Comparison of ENCODE assay signal across 19 cellular contexts in genomic region chr5:109403469-109403868, GRCh38. TPM values are rescaled to one million over a fixed set of nuclear protein-coding genes. Genes with fewer than 3 reads are reported as not detected.
DNase-seq lines count a peak whose midpoint lies in the region; ATAC-seq, FAIRE-seq and TF ChIP-seq lines count a peak whose summit lies in the region.
"Had no signal": no experiment of that assay in that cellular context is flagged by ENCODE, and none has a peak within 500 bp of the region (broad histone marks: within the 10 kb centered on the region; RNA-seq: fewer than 3 reads in every experiment).

No MANE protein-coding gene starts in this region.

- peaks cover 75% of the 10 kb centered on the region for H3K4me1 Mint-ChIP-seq in activated CD4-positive, alpha-beta T cell treated with anti-CD3 and anti-CD28 coated beads for 36 hours
- peaks cover 63% of the 10 kb centered on the region for H3K4me1 Mint-ChIP-seq in CD14-positive monocyte
- H3K4me1 Mint-ChIP-seq in naive thymus-derived CD8-positive, alpha-beta T cell: peaks cover 25 to 86% (median 77%) of the 10 kb centered on the region in 4 donors

- H3K27ac Mint-ChIP-seq in activated CD4-positive, alpha-beta T cell treated with anti-CD3 and anti-CD28 coated beads for 36 hours: peak overlapping the region; percentile 31
- peak overlapping the region in 4 of 7 donors; percentile 12 to 88 (median 64) for H3K27ac Mint-ChIP-seq in CD14-positive monocyte
- H3K27ac Mint-ChIP-seq in naive thymus-derived CD8-positive, alpha-beta T cell: peak overlapping the region in 7 of 10 donors; percentile 11 to 71 (median 55)

- in situ Hi-C loops in HepG2 (cut with HindIII; ENCODE audit: extremely low pct_ligation_motif_present, low pct_unique_long_range_greater_than_20kb): no loop called here

- no peaks in the 10 kb centered on the region for H3K27me3 Mint-ChIP-seq in activated CD4-positive, alpha-beta T cell treated with anti-CD3 and anti-CD28 coated beads for 36 hours
- no peaks in the 10 kb centered on the region for H3K27me3 Mint-ChIP-seq in CD14-positive monocyte (ENCODE audit: low read depth in 3 of 3)
- H3K27me3 Mint-ChIP-seq in naive thymus-derived CD8-positive, alpha-beta T cell: no peaks in the 10 kb centered on the region

- H4K20me1 ChIP-seq in SU-DHL-6 (ENCODE audit: low read depth, low read length) (peaks cover 51% of the 10 kb centered on the region), HepG2 (ENCODE audit: insufficient read depth, low read length) (peaks cover 72% of the 10 kb centered on the region)

- intact Hi-C loops in activated CD4-positive, alpha-beta T cell treated with anti-CD3 and anti-CD28 coated beads for 36 hours (cut with DNase I, micrococcal nuclease): loop anchor here (10.0 kb wide), 4 partner anchors 159 to 1851 kb away; partner anchors contain the start of gene WDR36 (in 1 of the 2)
- intact Hi-C loops in CD14-positive monocyte (cut with micrococcal nuclease): no loop called here
- intact Hi-C loops in HepG2 (cut with micrococcal nuclease; ENCODE audit: unreplicated experiment): no loop called here

- H3K27ac ChIP-seq in SU-DHL-6 (ENCODE audit: low read depth, low read length) (no peak overlapping the region), HepG2 (ENCODE audit: extremely low read length, insufficient read depth, low read length) (no peak overlapping the region)
- H3K27ac ChIP-seq: KMS-11 had no signal

- WGBS in HepG2 (ENCODE audit: low lambda C conversion rate): 96% methylated on average over 5 of the region's 5 CpGs

- H3K9me3 ChIP-seq in SU-DHL-6 (ENCODE audit: insufficient read depth, low read length) (no peaks in the 10 kb centered on the region), HepG2 (ENCODE audit: low read length) (peaks cover 3% of the 10 kb centered on the region; the same call in 1 of the 2 replicates)

- no peaks in the 10 kb centered on the region for H3K9me3 Mint-ChIP-seq in activated CD4-positive, alpha-beta T cell treated with anti-CD3 and anti-CD28 coated beads for 36 hours (ENCODE audit: low read depth)
- H3K9me3 Mint-ChIP-seq in CD14-positive monocyte: no peaks in the 10 kb centered on the region
- H3K9me3 Mint-ChIP-seq in naive thymus-derived CD8-positive, alpha-beta T cell: peaks cover 0 to 5% (median 0%) of the 10 kb centered on the region in 9 donors

- H3K9ac ChIP-seq in SU-DHL-6 (ENCODE audit: low read length): no peak overlapping the region
- H3K9ac ChIP-seq in HepG2 (ENCODE audit: insufficient read depth, low read depth, low read length): no peak overlapping the region
- H3K9ac ChIP-seq: KMS-11 had no signal

- H2AFZ ChIP-seq in SU-DHL-6 (ENCODE audit: low read depth, low read length, severe bottlenecking) (no peak overlapping the region), HepG2 (ENCODE audit: low read length) (no peak overlapping the region)

- POLR2A ChIA-PET in activated CD4-positive, alpha-beta T cell treated with anti-CD3 and anti-CD28 coated beads for 36 hours (lab: Charles Lee): interaction anchor here (0.6 kb wide), 1 partner anchor 1580 kb away, joined by 3 read pairs; no protein-coding TSS in a partner anchor
- POLR2A ChIA-PET in naive thymus-derived CD8-positive, alpha-beta T cell (lab: Charles Lee): no interaction called here
- POLR2A ChIA-PET in HepG2 (lab: Yijun Ruan, JAX): interaction anchor here (0.7 kb wide), 1 partner anchor 1073 kb away, joined by 3 read pairs; no protein-coding TSS in a partner anchor

- BruUV-seq in HepG2 (replicated peaks; lab: Mats Ljungman, UMichigan): no TSS peak

- H3K4me2 ChIP-seq in SU-DHL-6 (ENCODE audit: low read depth, low read length, poor library complexity, severe bottlenecking): peak overlapping the region; percentile 10
- H3K4me2 ChIP-seq in HepG2 (ENCODE audit: low read depth, low read length): no peak overlapping the region
- H3K4me2 ChIP-seq: KMS-11 had no signal

- peaks cover 43% of the 10 kb centered on the region for H3K4me1 ChIP-seq in HepG2 (ENCODE audit: insufficient read depth, low read length)

- peaks cover 17% of the 10 kb centered on the region; the same call in 1 of the 2 replicates for H3F3A ChIP-seq in SU-DHL-6 (ENCODE audit: insufficient read depth)

- H3K36me3 Mint-ChIP-seq in activated CD4-positive, alpha-beta T cell treated with anti-CD3 and anti-CD28 coated beads for 36 hours (ENCODE audit: low read depth): peaks cover 31% of the 10 kb centered on the region
- peaks cover 17 to 22% of the 10 kb centered on the region in 2 donors for H3K36me3 Mint-ChIP-seq in CD14-positive monocyte
- peaks cover 6 to 40% (median 25%) of the 10 kb centered on the region in 3 donors for H3K36me3 Mint-ChIP-seq in naive thymus-derived CD8-positive, alpha-beta T cell

- no peak for FAIRE-seq in HepG2 (lab: Jason Lieb, UNC)

- peaks cover 98% of the 10 kb centered on the region for H3K79me2 ChIP-seq in SU-DHL-6 (ENCODE audit: insufficient read depth, low read length)
- peaks cover 97% of the 10 kb centered on the region for H3K79me2 ChIP-seq in HepG2 (ENCODE audit: insufficient read depth, low read length)

- TF ChIP-seq CTCF in CD14-positive monocyte (IDR thresholded peaks at IDR 0.05) (no peak), SU-DHL-6 (IDR thresholded peaks at IDR 0.05; ENCODE audit: insufficient read depth, low read length, poor library complexity, severe bottlenecking) (no peak), GM20000 (IDR thresholded peaks at IDR 0.05; ENCODE audit: extremely low read depth, missing control alignments) (no peak), HepG2 (CRISPR knock-in tag; IDR thresholded peaks at IDR 0.05) (no peak)

- H3K4me3 ChIP-seq in SU-DHL-6 (ENCODE audit: insufficient read depth, low read length, poor library complexity, severe bottlenecking) (no peak overlapping the region), HepG2 (replicated peaks in 1 of 3; ENCODE audit: insufficient read depth in 1 of 3, low read depth in 2 of 3, low read length in 3 of 3) (no peak overlapping the region)

- TF ChIP-seq RAD21 in HepG2 (CRISPR knock-in tag; IDR thresholded peaks at IDR 0.05): no peak

- H3K27me3 ChIP-seq in SU-DHL-6 (ENCODE audit: low read length): no peaks in the 10 kb centered on the region
- no peaks in the 10 kb centered on the region for H3K27me3 ChIP-seq in HepG2 (ENCODE audit: control insufficient read depth in 1 of 2, insufficient read depth in 2 of 2, low read length in 2 of 2)

- H3K36me3 ChIP-seq in SU-DHL-6 (ENCODE audit: low read length): no peaks in the 10 kb centered on the region; the same call in 1 of the 2 replicates
- H3K36me3 ChIP-seq in HepG2 (replicated peaks in 1 of 2; ENCODE audit: control insufficient read depth in 1 of 2, insufficient read depth in 2 of 2, low read length in 2 of 2): 0 out of 5 replicates have a peak, but pooled peaks cover 0 to 3% of the 10 kb centered on the region in 2 experiments

- H3K4me3 Mint-ChIP-seq in activated CD4-positive, alpha-beta T cell treated with anti-CD3 and anti-CD28 coated beads for 36 hours: no peak overlapping the region
- H3K4me3 Mint-ChIP-seq in CD14-positive monocyte: no peak overlapping the region
- H3K4me3 Mint-ChIP-seq in naive thymus-derived CD8-positive, alpha-beta T cell: peak overlapping the region in 7 of 10 donors; percentile 11 to 61 (median 44)

- no peak for TF ChIP-seq POLR2A in HepG2 (IDR thresholded peaks at IDR 0.05; ENCODE audit: insufficient read depth in 1 of 2, low read depth in 2 of 2, low read length in 2 of 2)

- no peak for ATAC-seq in activated CD4-positive, alpha-beta T cell treated with anti-CD3 and anti-CD28 coated beads for 36 hours
- no peak for ATAC-seq in naive thymus-derived CD8-positive, alpha-beta T cell
- ATAC-seq in HG03025 (IDR thresholded peaks at IDR 0.05; ENCODE audit: low FRiP score, unreplicated experiment) (no peak), HepG2 (no peak)

- no peak for DNase-seq in activated CD4-positive, alpha-beta T cell treated with anti-CD3 and anti-CD28 coated beads for 36 hours
- DNase-seq in activated CD4-positive, alpha-beta T cell treated with anti-CD3 and anti-CD28 coated beads, Interleukin-2, amount 50 U/mL, for 4 hours: no peak
- DNase-seq in CD14-positive monocyte (ENCODE audit: low spot score) (no peak), GM20000 (ENCODE audit: low spot score) (no peak), HepG2 (ENCODE audit: low spot score) (no peak)
- DNase-seq in naive thymus-derived CD8-positive, alpha-beta T cell: no peak
- DNase-seq: 8988T, Calu3, GF-D8, NCI-H1417, NCI-H187, NCI-H2107, NCI-H510A treated with DMSO at 0.1 percent for 48 hours, NCI-H82, OCI-M1, Right ventricle myocardium superior had no signal

- CTCF ChIA-PET in activated CD4-positive, alpha-beta T cell treated with anti-CD3 and anti-CD28 coated beads for 36 hours (lab: Charles Lee): no interaction called here
- CTCF ChIA-PET in HepG2 (lab: Yijun Ruan, JAX; ENCODE audit: low intra/inter-chr PET ratio, low total read pairs): no interaction called here

- H3K9me2 ChIP-seq in SU-DHL-6 (replicated peaks; ENCODE audit: insufficient read depth, low read length): no peaks in the 10 kb centered on the region

- no peak for TF ChIP-seq EP300 in HepG2 (IDR thresholded peaks at IDR 0.05; ENCODE audit: low read depth in 2 of 2, low read length in 2 of 2)
- no peak for TF ChIP-seq EP300 in HepG2 (CRISPR knock-in tag; IDR thresholded peaks at IDR 0.05; ENCODE audit: borderline replicate concordance)

RNA-seq across cellular contexts. Expression of gene PJA2, which starts 6.3 kb away (rescaled TPM):
- total RNA-seq in activated CD4-positive, alpha-beta T cell treated with anti-CD3 and anti-CD28 coated beads for 36 hours: 10 to 100 TPM; 51.8 to 56.4 TPM
- 10 to 100 TPM; 49.7 to 74.1 TPM for polyA plus RNA-seq in CD14-positive monocyte
- total RNA-seq in naive thymus-derived CD8-positive, alpha-beta T cell: 10 to 100 TPM; 83.1 to 91.0 TPM
- polyA plus RNA-seq in naive thymus-derived CD8-positive, alpha-beta T cell: 10 to 100 TPM; 46.0 to 54.4 (median 47.7) TPM
- total RNA-seq in HepG2 (2016; rRNA removed; fragmentation: Illumina TruSeq; extraction: Trizol): 39.4 and 70.7 TPM in 2 replicates
- 5.1 and 6.3 TPM in 2 replicates for total RNA-seq in HepG2 (2016; cell fraction: cytosol; rRNA removed; fragmentation: Illumina TruSeq; extraction: Trizol; ENCODE audit: low read depth)
- 37.3 and 71.4 TPM in 2 replicates for total RNA-seq in HepG2 (2016; cell fraction: insoluble cytoplasmic fraction; rRNA removed; fragmentation: Illumina TruSeq; extraction: Trizol)
- 22.7 and 27.8 TPM in 2 replicates for total RNA-seq in HepG2 (2016; cell fraction: membrane; rRNA removed; fragmentation: Illumina TruSeq; extraction: Trizol)
- 34.8 and 35.7 TPM in 2 replicates for total RNA-seq in HepG2 (2016; cell fraction: nucleus; rRNA removed; fragmentation: Illumina TruSeq; extraction: Trizol)
- 29.7 and 41.4 TPM in 2 replicates for polyA plus RNA-seq in HepG2 (2011; rRNA removed)
- polyA plus RNA-seq in HepG2 (2011; cell fraction: cytosol; rRNA removed): 16.5 and 25.6 TPM in 2 replicates
- polyA plus RNA-seq in HepG2 (2011; cell fraction: nucleus; rRNA removed): 11.3 and 14.3 TPM in 2 replicates
- polyA plus RNA-seq in HepG2 (2012): 37.0 and 42.7 TPM in 2 replicates
- 2.4 and 2.8 TPM in 2 replicates for polyA plus RNA-seq in HepG2 (2016; cell fraction: cytosol; fragmentation: Illumina TruSeq; extraction: Trizol; ENCODE audit: low read depth)
- polyA plus RNA-seq in HepG2 (2016; cell fraction: insoluble cytoplasmic fraction; fragmentation: Illumina TruSeq; extraction: Trizol; ENCODE audit: low read depth): 55.5 and 60.0 TPM in 2 replicates
- 9.5 and 12.5 TPM in 2 replicates for polyA plus RNA-seq in HepG2 (2016; cell fraction: membrane; fragmentation: Illumina TruSeq; extraction: Trizol; ENCODE audit: low read depth)
- 22.2 and 24.7 TPM in 2 replicates for polyA plus RNA-seq in HepG2 (2016; cell fraction: nucleus; fragmentation: Illumina TruSeq; extraction: Trizol; ENCODE audit: insufficient read depth, low read depth)
- 30.6 and 33.6 TPM in 2 replicates for polyA minus RNA-seq in HepG2 (2011; rRNA and poly(A)+ RNA removed; ENCODE audit: low replicate concordance)
- polyA minus RNA-seq in HepG2 (2011; cell fraction: cytosol; rRNA and poly(A)+ RNA removed): 45.1 and 46.4 TPM in 2 replicates
- polyA minus RNA-seq in HepG2 (2011; cell fraction: nucleus; rRNA and poly(A)+ RNA removed): 65.7 and 70.6 TPM in 2 replicates

Comparison
In these comparisons a context has a peak if more than half of its experiments do, and no peak if none do; other contexts are left out.
1. H3K4me3 Mint-ChIP-seq: peak in naive thymus-derived CD8-positive, alpha-beta T cell (7 of 10); none in activated CD4-positive, alpha-beta T cell treated with anti-CD3 and anti-CD28 coated beads for 36 hours (single experiment) and CD14-positive monocyte (0 of 2).
2. intact Hi-C loops: an anchor here in activated CD4-positive, alpha-beta T cell treated with anti-CD3 and anti-CD28 coated beads for 36 hours (10.0 kb wide); none called in CD14-positive monocyte and HepG2.
3. Peak in every context shown above with its lines, with median percentiles within 50 percentile points of each other: H3K27ac Mint-ChIP-seq.